8 cellular contexts compared by ENCODE assay signal in the genomic region with DNA sequence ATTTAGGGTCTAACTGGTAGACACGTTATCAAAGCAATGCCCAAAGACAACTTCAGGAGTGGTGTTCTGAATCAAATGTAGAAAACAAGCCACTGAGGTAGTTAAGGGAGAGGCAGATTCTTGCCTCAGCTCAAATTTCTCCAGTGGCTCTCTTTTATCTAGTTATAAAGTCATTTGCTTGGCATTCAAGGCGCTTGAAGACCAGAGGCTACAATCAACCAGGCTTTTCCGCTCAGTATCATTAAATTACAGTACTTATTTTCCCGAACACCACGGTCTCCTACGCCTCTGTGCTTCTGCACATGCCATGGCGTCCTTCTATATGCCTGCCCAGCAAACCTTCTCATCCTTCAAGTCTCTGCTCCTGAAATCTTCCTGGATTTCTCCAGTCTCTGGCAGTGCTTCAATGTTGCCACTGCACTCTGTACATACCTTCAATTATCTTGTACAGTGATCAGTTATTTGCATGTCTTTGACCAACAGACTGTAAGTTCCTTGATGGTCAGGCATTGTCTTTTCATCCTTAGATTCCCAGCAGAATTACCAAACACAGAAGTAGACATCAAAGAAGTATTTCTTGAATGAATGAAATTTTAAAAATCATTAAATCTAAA. TPM values are rescaled to one million over a fixed set of nuclear protein-coding genes. Genes with fewer than 3 reads are reported as not detected.
DNase-seq lines count a peak whose midpoint lies in the region; ATAC-seq and TF ChIP-seq lines count a peak whose summit lies in the region.

No MANE protein-coding gene starts in this region.

- peak overlapping the region; percentile 63; the same call in 1 of the 2 replicates for H3K4me3 ChIP-seq in GM12864 (ENCODE audit: low read depth, low read length)
- H3K4me3 ChIP-seq in SJCRH30, result peak overlapping the region; percentile 74
- peak overlapping the region in 3 of 4 donors; percentile 72 to 84 (median 76) for H3K4me3 ChIP-seq in sigmoid colon

- H3K27ac ChIP-seq in SJCRH30 (peak overlapping the region; percentile 95), sigmoid colon (peak overlapping the region; percentile 92 to 98 (median 96))

- TF ChIP-seq CTCF in GM12864 (IDR thresholded peaks at IDR 0.05; ENCODE audit: low read depth, low read length, missing control alignments) (no peak), sigmoid colon (IDR thresholded peaks at IDR 0.05) (no peak)

- ATAC-seq in GM21360 (IDR thresholded peaks at IDR 0.05; ENCODE audit: unreplicated experiment), result no peak

- intact Hi-C loops in sigmoid colon (cut with DNase I), result loop anchor here (1.0 to 5.0 kb wide), 3 partner anchors 29 to 274 kb away; a partner anchor contains a TSS

- no peaks in the 10 kb centered on the region for H3K9me3 ChIP-seq in SJCRH30 (replicated peaks)
- no peaks in the 10 kb centered on the region for H3K9me3 ChIP-seq in sigmoid colon

- TF ChIP-seq EP300 in sigmoid colon (IDR thresholded peaks at IDR 0.05), result no peak

- 86 to 91% methylated on average over 7 of the region's 7 CpGs for WGBS in sigmoid colon, 2 donors

- DNase-seq in GM12864 (ENCODE audit: low read depth), result no peak
- DNase-seq in SJCRH30, result no peak
- DNase-seq in fibroblast of peridontal ligament (ENCODE audit: extremely low read depth), result peak; percentile 45
- DNase-seq in sigmoid colon, result no peak
- DNase-seq in DMS53 treated with DMSO at 0.1 percent for 48 hours (lab: John Stamatoyannopoulos, UW; ENCODE audit: unreplicated experiment), result no peak
- DNase-seq in HK-2 (ENCODE audit: unreplicated experiment), result no peak
- no peak for DNase-seq in HuH-7 (ENCODE audit: low spot score)

- H3K36me3 ChIP-seq in SJCRH30, result no peaks in the 10 kb centered on the region
- no peaks in the 10 kb centered on the region for H3K36me3 ChIP-seq in sigmoid colon

- H3K27me3 ChIP-seq in SJCRH30 (no peaks in the 10 kb centered on the region), sigmoid colon (no peaks in the 10 kb centered on the region)

- TF ChIP-seq POLR2A in sigmoid colon (IDR thresholded peaks at IDR 0.05), result no peak

- H3K4me1 ChIP-seq in SJCRH30 (no peaks in the 10 kb centered on the region), sigmoid colon (peaks cover 0 to 16% (median 7%) of the 10 kb centered on the region in 4 donors)

RNA-seq across cellular contexts. Expression of a gene that starts 1.4 kb away (rescaled TPM):
- total RNA-seq in SJCRH30 (2014; rRNA removed; shearing (Covaris generic)), result 28.5 and 32.2 TPM in 2 replicates
- 10 to 100 TPM; 17.7 to 28.5 (median 24.0) TPM for total RNA-seq in sigmoid colon
- 1 to 10 TPM; 4.4 to 9.2 (median 4.8) TPM for polyA plus RNA-seq in sigmoid colon

RNA-seq across cellular contexts. Expression of a gene that starts 29.4 kb away (rescaled TPM):
- 0.46 and 0.49 TPM in 2 replicates for total RNA-seq in SJCRH30 (2014; rRNA removed; shearing (Covaris generic))
- total RNA-seq in sigmoid colon, result 1 to 10 TPM in 1 of 4 donors, under 1 TPM in 3; 0.14 to 1.1 (median 0.51) TPM
- polyA plus RNA-seq in sigmoid colon, result under 1 TPM in 1 of 3 donors, not detected in 2; 0.42 TPM
